In the genomic region with DNA sequence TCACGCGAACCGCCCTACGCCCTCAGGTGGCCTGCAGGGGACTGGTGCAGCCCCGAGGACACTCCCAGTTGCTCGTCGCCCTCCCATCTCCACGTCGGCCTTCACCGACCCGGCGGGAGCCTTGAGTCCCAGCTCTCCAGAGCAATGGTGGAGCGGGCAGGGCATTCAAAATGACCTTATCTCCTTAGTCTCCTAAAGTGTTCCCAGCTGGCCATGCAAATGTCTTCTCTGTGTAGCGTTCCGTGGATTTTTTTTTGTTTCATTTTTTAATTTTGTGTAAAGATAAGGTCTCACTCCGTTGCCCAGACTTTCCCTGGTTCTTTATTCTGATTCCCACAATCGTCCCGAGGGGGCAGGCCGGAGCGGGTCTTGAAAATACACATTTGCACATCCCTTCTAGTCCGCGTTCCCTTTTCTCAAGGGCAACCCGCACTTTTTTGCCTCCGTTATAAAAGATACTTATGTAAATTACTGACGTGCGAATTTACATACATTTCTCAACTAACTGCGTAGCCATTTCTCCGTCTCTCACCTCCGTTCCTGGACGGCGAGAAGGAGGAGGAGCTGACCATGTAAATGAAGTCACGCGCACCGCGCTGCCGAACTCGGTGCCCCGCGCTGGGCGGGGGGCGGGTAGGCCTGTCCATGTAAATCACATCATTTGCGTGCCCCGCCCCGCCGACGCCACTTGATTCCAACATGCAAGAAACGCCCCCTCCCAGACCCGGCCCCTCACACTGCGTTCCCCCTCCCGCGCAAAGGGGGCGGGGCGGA, we compare ENCODE assay signal across 1 cellular context.
TF ChIP-seq lines count a peak whose summit lies in the region.

No MANE protein-coding gene starts in this region.

TF ChIP-seq in HepG2, 621 proteins besides CTCF, POLR2A, EP300 and RAD21 (continues in another document):
- no peak for TF ChIP-seq SCMH1 (CRISPR knock-in tag; IDR thresholded peaks at IDR 0.05; ENCODE audit: borderline replicate concordance)
- no peak for TF ChIP-seq NPAS2 (CRISPR knock-in tag; IDR thresholded peaks at IDR 0.05; ENCODE audit: borderline replicate concordance)
- TF ChIP-seq, protein P1, sequence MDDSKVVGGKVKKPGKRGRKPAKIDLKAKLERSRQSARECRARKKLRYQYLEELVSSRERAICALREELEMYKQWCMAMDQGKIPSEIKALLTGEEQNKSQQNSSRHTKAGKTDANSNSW (CRISPR knock-in tag; IDR thresholded peaks at IDR 0.05; ENCODE audit: borderline replicate concordance), result no peak
- TF ChIP-seq MIER3 (CRISPR knock-in tag; IDR thresholded peaks at IDR 0.05; ENCODE audit: borderline replicate concordance), result peak; percentile 63; the same call in 1 of the 2 replicates
- TF ChIP-seq HOXA5 (CRISPR knock-in tag; IDR thresholded peaks at IDR 0.05), result peak; percentile 46; the same call in 1 of the 2 replicates
- TF ChIP-seq ZNF780A (CRISPR knock-in tag; IDR thresholded peaks at IDR 0.05), result no peak
- no peak for TF ChIP-seq ZNF337 (CRISPR knock-in tag; IDR thresholded peaks at IDR 0.05; ENCODE audit: borderline replicate concordance, low read depth)
- no peak for TF ChIP-seq ZNF143 (CRISPR knock-in tag; IDR thresholded peaks at IDR 0.05)
- 0 out of 2 replicates have a peak, but pooled peaks have one; percentile 50 for TF ChIP-seq PCBP1 (IDR thresholded peaks at IDR 0.05; ENCODE audit: borderline replicate concordance, low read depth, low read length)
- 0 out of 2 replicates have a peak, but pooled peaks have one; percentile 72 for TF ChIP-seq ZZZ3 (CRISPR knock-in tag; IDR thresholded peaks at IDR 0.05; ENCODE audit: borderline replicate concordance)
- 0 out of 2 replicates have a peak, but pooled peaks have one; percentile 71 for TF ChIP-seq MEIS2 (CRISPR knock-in tag; IDR thresholded peaks at IDR 0.05)
- TF ChIP-seq, protein P2, sequence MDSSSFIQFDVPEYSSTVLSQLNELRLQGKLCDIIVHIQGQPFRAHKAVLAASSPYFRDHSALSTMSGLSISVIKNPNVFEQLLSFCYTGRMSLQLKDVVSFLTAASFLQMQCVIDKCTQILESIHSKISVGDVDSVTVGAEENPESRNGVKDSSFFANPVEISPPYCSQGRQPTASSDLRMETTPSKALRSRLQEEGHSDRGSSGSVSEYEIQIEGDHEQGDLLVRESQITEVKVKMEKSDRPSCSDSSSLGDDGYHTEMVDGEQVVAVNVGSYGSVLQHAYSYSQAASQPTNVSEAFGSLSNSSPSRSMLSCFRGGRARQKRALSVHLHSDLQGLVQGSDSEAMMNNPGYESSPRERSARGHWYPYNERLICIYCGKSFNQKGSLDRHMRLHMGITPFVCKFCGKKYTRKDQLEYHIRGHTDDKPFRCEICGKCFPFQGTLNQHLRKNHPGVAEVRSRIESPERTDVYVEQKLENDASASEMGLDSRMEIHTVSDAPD (CRISPR knock-in tag; IDR thresholded peaks at IDR 0.05), result no peak
- peak; percentile 36; the same call in 1 of the 2 replicates for TF ChIP-seq CEBPB (IDR thresholded peaks at IDR 0.05; ENCODE audit: borderline replicate concordance, low read depth, low read length)
- peak; percentile 60 for TF ChIP-seq RBFOX2 (IDR thresholded peaks at IDR 0.05; ENCODE audit: low read depth, low read length)
- TF ChIP-seq PRPF4 (IDR thresholded peaks at IDR 0.05; ENCODE audit: low read depth, low read length, poor library complexity, severe bottlenecking), result no peak
- TF ChIP-seq BORCS8-MEF2B (CRISPR knock-in tag; IDR thresholded peaks at IDR 0.05), result no peak
- no peak; the same call in 1 of the 2 replicates for TF ChIP-seq ZNF3 (CRISPR knock-in tag; IDR thresholded peaks at IDR 0.05)
- TF ChIP-seq NCOA2 (CRISPR knock-in tag; IDR thresholded peaks at IDR 0.05), result peak; percentile 45; the same call in 1 of the 2 replicates
- no peak for TF ChIP-seq ZNF558 (CRISPR knock-in tag; IDR thresholded peaks at IDR 0.05; ENCODE audit: borderline replicate concordance)
- no peak for TF ChIP-seq TEAD2 (CRISPR knock-in tag; IDR thresholded peaks at IDR 0.05)
- TF ChIP-seq, protein P3, sequence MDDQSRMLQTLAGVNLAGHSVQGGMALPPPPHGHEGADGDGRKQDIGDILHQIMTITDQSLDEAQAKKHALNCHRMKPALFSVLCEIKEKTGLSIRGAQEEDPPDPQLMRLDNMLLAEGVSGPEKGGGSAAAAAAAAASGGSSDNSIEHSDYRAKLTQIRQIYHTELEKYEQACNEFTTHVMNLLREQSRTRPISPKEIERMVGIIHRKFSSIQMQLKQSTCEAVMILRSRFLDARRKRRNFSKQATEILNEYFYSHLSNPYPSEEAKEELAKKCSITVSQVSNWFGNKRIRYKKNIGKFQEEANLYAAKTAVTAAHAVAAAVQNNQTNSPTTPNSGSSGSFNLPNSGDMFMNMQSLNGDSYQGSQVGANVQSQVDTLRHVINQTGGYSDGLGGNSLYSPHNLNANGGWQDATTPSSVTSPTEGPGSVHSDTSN (CRISPR knock-in tag; IDR thresholded peaks at IDR 0.05; ENCODE audit: borderline replicate concordance), result no peak
- TF ChIP-seq CENPT (CRISPR knock-in tag; IDR thresholded peaks at IDR 0.05; ENCODE audit: low read depth), result no peak
- TF ChIP-seq NCOA5 (CRISPR knock-in tag; IDR thresholded peaks at IDR 0.05), result no peak
- no peak for TF ChIP-seq ZNF431 (CRISPR knock-in tag; IDR thresholded peaks at IDR 0.05; ENCODE audit: borderline replicate concordance, low read depth)
- TF ChIP-seq ZNF343 (CRISPR knock-in tag; IDR thresholded peaks at IDR 0.05), result no peak
- TF ChIP-seq, protein P4, sequence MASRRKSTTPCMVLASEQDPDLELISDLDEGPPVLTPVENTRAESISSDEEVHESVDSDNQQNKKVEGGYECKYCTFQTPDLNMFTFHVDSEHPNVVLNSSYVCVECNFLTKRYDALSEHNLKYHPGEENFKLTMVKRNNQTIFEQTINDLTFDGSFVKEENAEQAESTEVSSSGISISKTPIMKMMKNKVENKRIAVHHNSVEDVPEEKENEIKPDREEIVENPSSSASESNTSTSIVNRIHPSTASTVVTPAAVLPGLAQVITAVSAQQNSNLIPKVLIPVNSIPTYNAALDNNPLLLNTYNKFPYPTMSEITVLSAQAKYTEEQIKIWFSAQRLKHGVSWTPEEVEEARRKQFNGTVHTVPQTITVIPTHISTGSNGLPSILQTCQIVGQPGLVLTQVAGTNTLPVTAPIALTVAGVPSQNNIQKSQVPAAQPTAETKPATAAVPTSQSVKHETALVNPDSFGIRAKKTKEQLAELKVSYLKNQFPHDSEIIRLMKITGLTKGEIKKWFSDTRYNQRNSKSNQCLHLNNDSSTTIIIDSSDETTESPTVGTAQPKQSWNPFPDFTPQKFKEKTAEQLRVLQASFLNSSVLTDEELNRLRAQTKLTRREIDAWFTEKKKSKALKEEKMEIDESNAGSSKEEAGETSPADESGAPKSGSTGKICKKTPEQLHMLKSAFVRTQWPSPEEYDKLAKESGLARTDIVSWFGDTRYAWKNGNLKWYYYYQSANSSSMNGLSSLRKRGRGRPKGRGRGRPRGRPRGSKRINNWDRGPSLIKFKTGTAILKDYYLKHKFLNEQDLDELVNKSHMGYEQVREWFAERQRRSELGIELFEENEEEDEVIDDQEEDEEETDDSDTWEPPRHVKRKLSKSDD (CRISPR knock-in tag; IDR thresholded peaks at IDR 0.05; ENCODE audit: low read depth), result no peak
- no peak for TF ChIP-seq ZNF282 (IDR thresholded peaks at IDR 0.05; ENCODE audit: partially characterized antibody)
- TF ChIP-seq, protein P5, sequence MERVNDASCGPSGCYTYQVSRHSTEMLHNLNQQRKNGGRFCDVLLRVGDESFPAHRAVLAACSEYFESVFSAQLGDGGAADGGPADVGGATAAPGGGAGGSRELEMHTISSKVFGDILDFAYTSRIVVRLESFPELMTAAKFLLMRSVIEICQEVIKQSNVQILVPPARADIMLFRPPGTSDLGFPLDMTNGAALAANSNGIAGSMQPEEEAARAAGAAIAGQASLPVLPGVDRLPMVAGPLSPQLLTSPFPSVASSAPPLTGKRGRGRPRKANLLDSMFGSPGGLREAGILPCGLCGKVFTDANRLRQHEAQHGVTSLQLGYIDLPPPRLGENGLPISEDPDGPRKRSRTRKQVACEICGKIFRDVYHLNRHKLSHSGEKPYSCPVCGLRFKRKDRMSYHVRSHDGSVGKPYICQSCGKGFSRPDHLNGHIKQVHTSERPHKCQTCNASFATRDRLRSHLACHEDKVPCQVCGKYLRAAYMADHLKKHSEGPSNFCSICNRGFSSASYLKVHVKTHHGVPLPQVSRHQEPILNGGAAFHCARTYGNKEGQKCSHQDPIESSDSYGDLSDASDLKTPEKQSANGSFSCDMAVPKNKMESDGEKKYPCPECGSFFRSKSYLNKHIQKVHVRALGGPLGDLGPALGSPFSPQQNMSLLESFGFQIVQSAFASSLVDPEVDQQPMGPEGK (CRISPR knock-in tag; IDR thresholded peaks at IDR 0.05), result peak; percentile 88
- TF ChIP-seq, protein P6, sequence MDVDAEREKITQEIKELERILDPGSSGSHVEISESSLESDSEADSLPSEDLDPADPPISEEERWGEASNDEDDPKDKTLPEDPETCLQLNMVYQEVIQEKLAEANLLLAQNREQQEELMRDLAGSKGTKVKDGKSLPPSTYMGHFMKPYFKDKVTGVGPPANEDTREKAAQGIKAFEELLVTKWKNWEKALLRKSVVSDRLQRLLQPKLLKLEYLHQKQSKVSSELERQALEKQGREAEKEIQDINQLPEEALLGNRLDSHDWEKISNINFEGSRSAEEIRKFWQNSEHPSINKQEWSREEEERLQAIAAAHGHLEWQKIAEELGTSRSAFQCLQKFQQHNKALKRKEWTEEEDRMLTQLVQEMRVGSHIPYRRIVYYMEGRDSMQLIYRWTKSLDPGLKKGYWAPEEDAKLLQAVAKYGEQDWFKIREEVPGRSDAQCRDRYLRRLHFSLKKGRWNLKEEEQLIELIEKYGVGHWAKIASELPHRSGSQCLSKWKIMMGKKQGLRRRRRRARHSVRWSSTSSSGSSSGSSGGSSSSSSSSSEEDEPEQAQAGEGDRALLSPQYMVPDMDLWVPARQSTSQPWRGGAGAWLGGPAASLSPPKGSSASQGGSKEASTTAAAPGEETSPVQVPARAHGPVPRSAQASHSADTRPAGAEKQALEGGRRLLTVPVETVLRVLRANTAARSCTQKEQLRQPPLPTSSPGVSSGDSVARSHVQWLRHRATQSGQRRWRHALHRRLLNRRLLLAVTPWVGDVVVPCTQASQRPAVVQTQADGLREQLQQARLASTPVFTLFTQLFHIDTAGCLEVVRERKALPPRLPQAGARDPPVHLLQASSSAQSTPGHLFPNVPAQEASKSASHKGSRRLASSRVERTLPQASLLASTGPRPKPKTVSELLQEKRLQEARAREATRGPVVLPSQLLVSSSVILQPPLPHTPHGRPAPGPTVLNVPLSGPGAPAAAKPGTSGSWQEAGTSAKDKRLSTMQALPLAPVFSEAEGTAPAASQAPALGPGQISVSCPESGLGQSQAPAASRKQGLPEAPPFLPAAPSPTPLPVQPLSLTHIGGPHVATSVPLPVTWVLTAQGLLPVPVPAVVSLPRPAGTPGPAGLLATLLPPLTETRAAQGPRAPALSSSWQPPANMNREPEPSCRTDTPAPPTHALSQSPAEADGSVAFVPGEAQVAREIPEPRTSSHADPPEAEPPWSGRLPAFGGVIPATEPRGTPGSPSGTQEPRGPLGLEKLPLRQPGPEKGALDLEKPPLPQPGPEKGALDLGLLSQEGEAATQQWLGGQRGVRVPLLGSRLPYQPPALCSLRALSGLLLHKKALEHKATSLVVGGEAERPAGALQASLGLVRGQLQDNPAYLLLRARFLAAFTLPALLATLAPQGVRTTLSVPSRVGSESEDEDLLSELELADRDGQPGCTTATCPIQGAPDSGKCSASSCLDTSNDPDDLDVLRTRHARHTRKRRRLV (CRISPR knock-in tag; IDR thresholded peaks at IDR 0.05), result peak; percentile 93
- no peak for TF ChIP-seq ZNF546 (CRISPR knock-in tag; conservative IDR thresholded peaks at IDR 0.05)
- no peak for TF ChIP-seq ZNF773 (CRISPR knock-in tag; IDR thresholded peaks at IDR 0.05; ENCODE audit: borderline replicate concordance)
- TF ChIP-seq KDM2A (CRISPR knock-in tag; IDR thresholded peaks at IDR 0.05; ENCODE audit: borderline replicate concordance, low read depth), result no peak; the same call in 1 of the 2 replicates
- TF ChIP-seq ZNF891 (CRISPR knock-in tag; IDR thresholded peaks at IDR 0.05), result no peak
- TF ChIP-seq, protein P7, sequence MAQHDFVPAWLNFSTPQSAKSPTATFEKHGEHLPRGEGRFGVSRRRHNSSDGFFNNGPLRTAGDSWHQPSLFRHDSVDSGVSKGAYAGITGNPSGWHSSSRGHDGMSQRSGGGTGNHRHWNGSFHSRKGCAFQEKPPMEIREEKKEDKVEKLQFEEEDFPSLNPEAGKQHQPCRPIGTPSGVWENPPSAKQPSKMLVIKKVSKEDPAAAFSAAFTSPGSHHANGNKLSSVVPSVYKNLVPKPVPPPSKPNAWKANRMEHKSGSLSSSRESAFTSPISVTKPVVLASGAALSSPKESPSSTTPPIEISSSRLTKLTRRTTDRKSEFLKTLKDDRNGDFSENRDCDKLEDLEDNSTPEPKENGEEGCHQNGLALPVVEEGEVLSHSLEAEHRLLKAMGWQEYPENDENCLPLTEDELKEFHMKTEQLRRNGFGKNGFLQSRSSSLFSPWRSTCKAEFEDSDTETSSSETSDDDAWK (CRISPR knock-in tag; IDR thresholded peaks at IDR 0.05), result no peak
- TF ChIP-seq ZNF614 (CRISPR knock-in tag; IDR thresholded peaks at IDR 0.05; ENCODE audit: borderline replicate concordance), result peak; percentile 80; the same call in 1 of the 2 replicates
- TF ChIP-seq ZNF674 (CRISPR knock-in tag; IDR thresholded peaks at IDR 0.05; ENCODE audit: low read depth), result no peak
- TF ChIP-seq GLI4 (CRISPR knock-in tag; IDR thresholded peaks at IDR 0.05; ENCODE audit: borderline replicate concordance), result no peak
- no peak for TF ChIP-seq U2AF1 (optimal IDR thresholded peaks at IDR 0.05; ENCODE audit: low read depth, low read length)
- TF ChIP-seq, protein P8, sequence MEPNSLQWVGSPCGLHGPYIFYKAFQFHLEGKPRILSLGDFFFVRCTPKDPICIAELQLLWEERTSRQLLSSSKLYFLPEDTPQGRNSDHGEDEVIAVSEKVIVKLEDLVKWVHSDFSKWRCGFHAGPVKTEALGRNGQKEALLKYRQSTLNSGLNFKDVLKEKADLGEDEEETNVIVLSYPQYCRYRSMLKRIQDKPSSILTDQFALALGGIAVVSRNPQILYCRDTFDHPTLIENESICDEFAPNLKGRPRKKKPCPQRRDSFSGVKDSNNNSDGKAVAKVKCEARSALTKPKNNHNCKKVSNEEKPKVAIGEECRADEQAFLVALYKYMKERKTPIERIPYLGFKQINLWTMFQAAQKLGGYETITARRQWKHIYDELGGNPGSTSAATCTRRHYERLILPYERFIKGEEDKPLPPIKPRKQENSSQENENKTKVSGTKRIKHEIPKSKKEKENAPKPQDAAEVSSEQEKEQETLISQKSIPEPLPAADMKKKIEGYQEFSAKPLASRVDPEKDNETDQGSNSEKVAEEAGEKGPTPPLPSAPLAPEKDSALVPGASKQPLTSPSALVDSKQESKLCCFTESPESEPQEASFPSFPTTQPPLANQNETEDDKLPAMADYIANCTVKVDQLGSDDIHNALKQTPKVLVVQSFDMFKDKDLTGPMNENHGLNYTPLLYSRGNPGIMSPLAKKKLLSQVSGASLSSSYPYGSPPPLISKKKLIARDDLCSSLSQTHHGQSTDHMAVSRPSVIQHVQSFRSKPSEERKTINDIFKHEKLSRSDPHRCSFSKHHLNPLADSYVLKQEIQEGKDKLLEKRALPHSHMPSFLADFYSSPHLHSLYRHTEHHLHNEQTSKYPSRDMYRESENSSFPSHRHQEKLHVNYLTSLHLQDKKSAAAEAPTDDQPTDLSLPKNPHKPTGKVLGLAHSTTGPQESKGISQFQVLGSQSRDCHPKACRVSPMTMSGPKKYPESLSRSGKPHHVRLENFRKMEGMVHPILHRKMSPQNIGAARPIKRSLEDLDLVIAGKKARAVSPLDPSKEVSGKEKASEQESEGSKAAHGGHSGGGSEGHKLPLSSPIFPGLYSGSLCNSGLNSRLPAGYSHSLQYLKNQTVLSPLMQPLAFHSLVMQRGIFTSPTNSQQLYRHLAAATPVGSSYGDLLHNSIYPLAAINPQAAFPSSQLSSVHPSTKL (CRISPR knock-in tag; IDR thresholded peaks at IDR 0.05), result peak; percentile 60
